Comparison of ENCODE assay signal across 20 cellular contexts in the genomic region with DNA sequence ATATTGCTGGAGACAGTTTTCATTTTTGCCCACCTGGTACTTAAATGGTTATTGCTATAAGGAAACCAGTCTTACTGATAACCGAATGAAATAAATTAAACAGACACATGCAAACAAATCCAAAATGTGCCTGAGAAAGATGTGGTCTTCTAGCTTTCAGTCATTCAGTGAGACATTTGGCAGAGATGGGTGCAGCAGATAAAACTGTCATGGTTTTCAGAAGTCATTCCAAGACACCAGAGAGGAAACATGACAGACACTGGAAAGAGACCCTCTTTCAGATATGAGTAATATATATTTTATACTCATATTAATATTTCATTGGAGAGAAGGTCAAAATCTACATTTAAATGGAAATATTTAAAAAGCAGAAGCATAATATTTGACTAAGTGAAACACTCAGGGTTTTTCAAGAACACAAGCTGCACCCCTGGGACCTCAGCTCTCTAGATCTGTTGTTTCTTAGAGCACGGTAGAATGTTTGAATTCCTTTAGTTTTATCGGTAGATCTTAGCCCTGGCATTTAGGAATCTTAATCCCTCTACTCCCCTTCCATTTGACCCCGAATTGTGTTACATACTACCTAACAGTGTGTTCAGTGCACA.
A peak's percentile ranks its signal among the peaks of the same experiment; 100 is the strongest.
DNase-seq lines count a peak whose midpoint lies in the region; ATAC-seq lines count a peak whose summit lies in the region.
"Had no signal": no experiment of that assay in that cellular context is flagged by ENCODE, and none has a peak within 500 bp of the region (broad histone marks: within the 10 kb centered on the region; RNA-seq: fewer than 3 reads in every experiment).

No MANE protein-coding gene starts in this region.

- H3K27me3 Mint-ChIP-seq in stimulated activated memory B cell treated with anti-CD40 and anti-IgM and Interleukin-4, amounts not matched to agents 10 μg/mL and 1 μg/mL and 100 μg/mL, for 72 hours = no peaks in the 10 kb centered on the region
- H3K27me3 Mint-ChIP-seq: activated naive CD4-positive, alpha-beta T cell treated with anti-CD3 and anti-CD28 coated beads, Interleukin-2, amount 50 U/mL, for 24 hours had no signal

- DNase-seq in NCI-H524 treated with DMSO at 0.1 percent for 48 hours (lab: John Stamatoyannopoulos, UW) = no peak
- DNase-seq in NCI-H526 (lab: John Stamatoyannopoulos, UW) = no peak
- DNase-seq: activated CD8-positive, alpha-beta T cell treated with anti-CD3 and anti-CD28 coated beads for 36 hours; activated T-cell treated with anti-CD3 and anti-CD28 coated beads, Interleukin-2, amount 50 U/mL, for 48 hours; cerebellar nuclear complex; effector CD4-positive, alpha-beta T cell; IMR-90; MG63; natural killer cell; NCI-H146 had no signal

- H3K9me3 Mint-ChIP-seq in stimulated activated memory B cell treated with anti-CD40 and anti-IgM and Interleukin-4, amounts not matched to agents 10 μg/mL and 1 μg/mL and 100 μg/mL, for 72 hours = peaks cover 4% of the 10 kb centered on the region
- H3K9me3 Mint-ChIP-seq: activated CD8-positive, alpha-beta T cell treated with anti-CD3 and anti-CD28 coated beads for 36 hours; natural killer cell; WTC11 had no signal

- H3K4me1 Mint-ChIP-seq in stimulated activated memory B cell treated with anti-CD40 and anti-IgM and Interleukin-4, amounts not matched to agents 10 μg/mL and 1 μg/mL and 100 μg/mL, for 72 hours = peaks cover 62% of the 10 kb centered on the region
- H3K4me1 Mint-ChIP-seq: activated naive CD4-positive, alpha-beta T cell treated with anti-CD3 and anti-CD28 coated beads, Interleukin-2, amount 50 U/mL, for 24 hours; natural killer cell had no signal

- ATAC-seq in GM18858 (IDR thresholded peaks at IDR 0.05; ENCODE audit: unreplicated experiment) (peak; percentile 41), GM21786 (IDR thresholded peaks at IDR 0.05; ENCODE audit: unreplicated experiment) (peak; percentile 32), HG03442 (IDR thresholded peaks at IDR 0.05; ENCODE audit: unreplicated experiment) (peak; percentile 40), HG02763 (IDR thresholded peaks at IDR 0.05; ENCODE audit: unreplicated experiment) (no peak), HG03108 (IDR thresholded peaks at IDR 0.05; ENCODE audit: unreplicated experiment) (no peak)
- ATAC-seq in stimulated activated memory B cell treated with anti-CD40 and anti-IgM and Interleukin-4, amounts not matched to agents 10 μg/mL and 1 μg/mL and 100 μg/mL, for 72 hours = peak; percentile 78
- ATAC-seq: activated CD8-positive, alpha-beta T cell treated with anti-CD3 and anti-CD28 coated beads for 36 hours; HCT116; natural killer cell; Panc1; WTC11 had no signal

- no peaks in the 10 kb centered on the region for H3K36me3 Mint-ChIP-seq in stimulated activated memory B cell treated with anti-CD40 and anti-IgM and Interleukin-4, amounts not matched to agents 10 μg/mL and 1 μg/mL and 100 μg/mL, for 72 hours
- H3K36me3 Mint-ChIP-seq: activated naive CD4-positive, alpha-beta T cell treated with anti-CD3 and anti-CD28 coated beads, Interleukin-2, amount 50 U/mL, for 24 hours; natural killer cell; WTC11 had no signal

- H3K4me3 Mint-ChIP-seq in stimulated activated memory B cell treated with anti-CD40 and anti-IgM and Interleukin-4, amounts not matched to agents 10 μg/mL and 1 μg/mL and 100 μg/mL, for 72 hours = no peak overlapping the region
- H3K4me3 Mint-ChIP-seq: activated CD8-positive, alpha-beta T cell treated with anti-CD3 and anti-CD28 coated beads for 36 hours; activated naive CD4-positive, alpha-beta T cell treated with anti-CD3 and anti-CD28 coated beads, Interleukin-2, amount 50 U/mL, for 24 hours; natural killer cell; WTC11 had no signal

- H3K27ac Mint-ChIP-seq in stimulated activated memory B cell treated with anti-CD40 and anti-IgM and Interleukin-4, amounts not matched to agents 10 μg/mL and 1 μg/mL and 100 μg/mL, for 72 hours = peak overlapping the region; percentile 33
- H3K27ac Mint-ChIP-seq: activated CD8-positive, alpha-beta T cell treated with anti-CD3 and anti-CD28 coated beads for 36 hours; activated naive CD4-positive, alpha-beta T cell treated with anti-CD3 and anti-CD28 coated beads, Interleukin-2, amount 50 U/mL, for 24 hours; natural killer cell; WTC11 had no signal

Comparison
In these comparisons a context has a peak if more than half of its experiments do, and no peak if none do; other contexts are left out.
1. ATAC-seq: peak in GM18858 (single experiment), GM21786 (single experiment), HG03442 (single experiment) and stimulated activated memory B cell treated with anti-CD40 and anti-IgM and Interleukin-4, amounts not matched to agents 10 μg/mL and 1 μg/mL and 100 μg/mL, for 72 hours (single experiment); none in HG02763 (single experiment) and HG03108 (single experiment).